ENCODE assay signal across 20 cellular contexts in the genomic region with DNA sequence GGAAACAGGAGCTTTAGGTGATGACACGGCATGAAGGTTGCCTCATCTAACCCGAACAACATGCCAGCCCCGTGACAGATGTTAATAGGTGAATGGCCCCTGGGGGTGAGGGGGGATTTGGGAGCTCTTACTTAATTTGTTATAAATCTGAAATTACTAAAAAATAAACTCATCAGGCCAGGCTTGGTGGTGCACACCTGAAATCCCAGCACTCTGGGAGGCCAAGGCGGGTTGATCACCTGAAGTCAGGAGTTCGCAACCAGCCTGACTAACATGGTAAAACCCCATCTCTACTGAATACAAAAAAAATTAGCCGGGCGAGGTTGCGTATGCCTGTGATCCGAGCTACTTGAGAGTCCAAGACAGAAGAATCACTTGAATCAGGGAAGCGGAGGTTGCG.
"Had no signal": no experiment of that assay in that cellular context is flagged by ENCODE, and none has a peak within 500 bp of the region (broad histone marks: within the 10 kb centered on the region; RNA-seq: fewer than 3 reads in every experiment).

No MANE protein-coding gene starts in this region.

- DNase-seq: Kasumi-1, MM.1S, NCI-H1092 treated with DMSO at 0.1 percent for 48 hours, NCI-H1436, NCI-H187, NCI-H2029, NCI-H2081 treated with DMSO at 0.1 percent for 48 hours, NCI-H2171, NCI-H226, NCI-H446, NCI-H510A, NCI-H524 treated with DMSO at 0.1 percent for 48 hours, NCI-H69, NCI-H774, SHP77 treated with DMSO at 0.1 percent for 48 hours, SJCRH30 had no signal

- H3K27ac ChIP-seq: KMS-11, SJCRH30 had no signal

- H3K27me3 Mint-ChIP-seq: IgD-negative memory B cell had no signal

- H3K27me3 ChIP-seq: SJCRH30 had no signal

- ATAC-seq: K562, SK-N-SH treated with all-trans-retinoic acid at 6 μM for 48 hours had no signal

- H3K9ac ChIP-seq: KMS-11 had no signal

- H3K9me3 ChIP-seq: SJCRH30 had no signal

- H3K4me2 ChIP-seq: KMS-11 had no signal

- H3K9me3 Mint-ChIP-seq: IgD-negative memory B cell had no signal

- H3K27ac Mint-ChIP-seq: IgD-negative memory B cell had no signal

- H3K4me3 ChIP-seq: K562, SJCRH30 had no signal
